12 cellular contexts compared by ENCODE assay signal in the genomic region with DNA sequence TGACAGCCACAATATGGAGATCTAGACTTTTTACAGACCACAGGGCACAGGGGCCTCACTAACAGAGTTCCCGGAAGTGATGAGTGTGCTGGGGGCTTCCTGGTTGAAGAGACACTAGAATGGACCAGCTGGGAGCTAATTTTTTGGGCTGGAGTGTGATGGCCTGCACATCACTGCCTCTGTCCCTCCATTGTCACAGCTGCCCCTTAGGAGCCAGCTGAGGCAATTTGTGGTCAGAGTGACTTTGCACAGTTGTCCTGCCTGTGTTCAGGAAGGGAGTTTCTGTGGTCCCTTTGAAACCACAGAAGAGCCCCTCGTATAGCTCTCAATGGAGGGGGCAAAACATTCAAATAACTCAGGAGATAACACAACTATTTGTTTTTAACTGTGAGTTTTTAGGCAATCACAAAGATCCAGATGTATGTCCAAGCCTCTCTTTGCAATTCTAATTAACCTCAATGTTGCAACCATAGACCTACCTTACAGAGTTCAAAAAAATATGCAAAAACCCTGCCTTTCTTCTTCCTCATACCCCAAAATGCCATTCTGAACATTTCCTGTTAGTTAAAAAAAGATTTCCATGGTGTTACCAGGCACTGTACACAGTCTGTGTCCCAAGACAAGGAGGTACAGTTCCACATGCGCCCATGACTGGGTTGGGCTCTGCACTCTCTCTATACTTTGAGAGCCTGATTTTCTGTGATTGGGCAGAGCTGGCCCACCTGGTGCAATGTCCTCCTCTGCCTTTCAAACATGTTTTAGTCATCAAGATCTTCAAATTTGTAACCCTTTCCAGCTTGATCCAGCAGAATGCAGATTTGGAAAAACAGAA. TPM values are rescaled to one million over a fixed set of nuclear protein-coding genes. Genes with fewer than 3 reads are reported as not detected.
DNase-seq lines count a peak whose midpoint lies in the region; ATAC-seq and TF ChIP-seq lines count a peak whose summit lies in the region.
"Had no signal": no experiment of that assay in that cellular context is flagged by ENCODE, and none has a peak within 500 bp of the region (broad histone marks: within the 10 kb centered on the region; RNA-seq: fewer than 3 reads in every experiment).

No MANE protein-coding gene starts in this region.

- no peaks in the 10 kb centered on the region for H3K27me3 ChIP-seq in left ventricle myocardium inferior (ENCODE audit: low read depth)
- no peaks in the 10 kb centered on the region for H3K27me3 ChIP-seq in right atrium auricular region
- H3K27me3 ChIP-seq in SU-DHL-6 (ENCODE audit: low read length): no peaks in the 10 kb centered on the region
- peaks cover 0 to under 1% of the 10 kb centered on the region in 2 donors for H3K27me3 ChIP-seq in left lung
- H3K27me3 ChIP-seq in upper lobe of right lung: no peaks in the 10 kb centered on the region

- H3F3A ChIP-seq in SU-DHL-6 (ENCODE audit: insufficient read depth): peaks cover 15% of the 10 kb centered on the region; the same call in 1 of the 2 replicates

- H4K20me1 ChIP-seq in SU-DHL-6 (ENCODE audit: low read depth, low read length): no peaks in the 10 kb centered on the region

- H3K27ac ChIP-seq in left ventricle myocardium inferior (replicated peaks) (no peak overlapping the region), right atrium auricular region (no peak overlapping the region), SU-DHL-6 (ENCODE audit: low read depth, low read length) (peak overlapping the region; percentile 83), left lung (peak overlapping the region in 1 of 2 donors; percentile 82), upper lobe of right lung (peak overlapping the region; percentile 72)
- H3K27ac ChIP-seq: SK-N-MC had no signal

- DNase-seq in left ventricle myocardium inferior (no peak), right atrium auricular region (ENCODE audit: low spot score) (no peak), left lung (peak in 1 of 2 donors; percentile 38), upper lobe of right lung (no peak), NCI-H1436 (lab: John Stamatoyannopoulos, UW) (no peak), glomerular visceral epithelial cell (ENCODE audit: extremely low spot score) (no peak)
- DNase-seq: erythroblast; NCI-H1105 treated with DMSO at 0.1 percent for 48 hours; stimulated activated CD4-positive, alpha-beta T cell treated with anti-CD3 and anti-CD28 coated beads, Interleukin-1b, Interleukin-23, amount 100 ng/mL, for 48 hours had no signal

- no peaks in the 10 kb centered on the region for H3K4me1 ChIP-seq in left ventricle myocardium inferior
- peaks cover 0 to under 1% of the 10 kb centered on the region in 2 donors for H3K4me1 ChIP-seq in right atrium auricular region
- peaks cover under 1 to 75% of the 10 kb centered on the region in 2 donors for H3K4me1 ChIP-seq in left lung
- H3K4me1 ChIP-seq in upper lobe of right lung: peaks cover 16% of the 10 kb centered on the region

- peaks cover 26% of the 10 kb centered on the region for H3K79me2 ChIP-seq in SU-DHL-6 (ENCODE audit: insufficient read depth, low read length)

- peak overlapping the region; percentile 63 for H3K9ac ChIP-seq in SU-DHL-6 (ENCODE audit: low read length)

- H3K9me3 ChIP-seq in left ventricle myocardium inferior (replicated peaks): no peaks in the 10 kb centered on the region
- no peaks in the 10 kb centered on the region for H3K9me3 ChIP-seq in right atrium auricular region
- H3K9me3 ChIP-seq in SU-DHL-6 (ENCODE audit: insufficient read depth, low read length): no peaks in the 10 kb centered on the region
- no peaks in the 10 kb centered on the region for H3K9me3 ChIP-seq in left lung
- no peaks in the 10 kb centered on the region for H3K9me3 ChIP-seq in upper lobe of right lung

- peak overlapping the region; percentile 29 for H2AFZ ChIP-seq in SU-DHL-6 (ENCODE audit: low read depth, low read length, severe bottlenecking)

- H3K36me3 ChIP-seq in left ventricle myocardium inferior (no peaks in the 10 kb centered on the region), right atrium auricular region (no peaks in the 10 kb centered on the region), SU-DHL-6 (ENCODE audit: low read length) (no peaks in the 10 kb centered on the region), left lung (no peaks in the 10 kb centered on the region), upper lobe of right lung (no peaks in the 10 kb centered on the region)

- ATAC-seq in left lung (peak; percentile 31), upper lobe of right lung (peak; percentile 63), HG03196 (IDR thresholded peaks at IDR 0.05; ENCODE audit: unreplicated experiment) (no peak)

- TF ChIP-seq CTCF in left ventricle myocardium inferior (IDR thresholded peaks at IDR 0.05; ENCODE audit: borderline replicate concordance) (no peak), right atrium auricular region (IDR thresholded peaks at IDR 0.05) (no peak), SU-DHL-6 (IDR thresholded peaks at IDR 0.05; ENCODE audit: insufficient read depth, low read length, poor library complexity, severe bottlenecking) (no peak), left lung (IDR thresholded peaks at IDR 0.05) (no peak), upper lobe of right lung (IDR thresholded peaks at IDR 0.05) (no peak)

- H3K4me3 ChIP-seq in left ventricle myocardium inferior (peak overlapping the region; percentile 29), right atrium auricular region (no peak overlapping the region), SU-DHL-6 (ENCODE audit: insufficient read depth, low read length, poor library complexity, severe bottlenecking) (peak overlapping the region; percentile 71), left lung (peak overlapping the region in 1 of 2 donors; percentile 50), upper lobe of right lung (peak overlapping the region; percentile 47)
- H3K4me3 ChIP-seq: SK-N-MC had no signal

- intact Hi-C loops in left ventricle myocardium inferior (cut with micrococcal nuclease) (no loop called here), left lung (cut with DNase I) (no loop called here), upper lobe of right lung (cut with DNase I) (no loop called here)

- H3K9me2 ChIP-seq in SU-DHL-6 (replicated peaks; ENCODE audit: insufficient read depth, low read length): no peaks in the 10 kb centered on the region

- peak overlapping the region; percentile 98 for H3K4me2 ChIP-seq in SU-DHL-6 (ENCODE audit: low read depth, low read length, poor library complexity, severe bottlenecking)

RNA-seq across cellular contexts. Expression of a gene that starts 2.4 kb away (rescaled TPM):
- total RNA-seq in left ventricle myocardium inferior (7.2 TPM), right atrium auricular region (10 to 100 TPM in 1 of 2 donors, 1 to 10 TPM in 1; 7.4 to 41.4 TPM), left lung (100 to 1,000 TPM in 1 of 2 donors, 10 to 100 TPM in 1; 76.3 to 201 TPM), upper lobe of right lung (195 TPM)

Comparison
In these comparisons a context has a peak if more than half of its experiments do, and no peak if none do; other contexts are left out.
1. H3K4me3 ChIP-seq: peak in left ventricle myocardium inferior (single experiment), SU-DHL-6 (single experiment) and upper lobe of right lung (single experiment); none in right atrium auricular region (0 of 2).
2. H3K27ac ChIP-seq: peak in SU-DHL-6 (single experiment) and upper lobe of right lung (single experiment); none in left ventricle myocardium inferior (single experiment) and right atrium auricular region (0 of 2).